Comparison of ENCODE assay signal across 9 cellular contexts in the genomic region with DNA sequence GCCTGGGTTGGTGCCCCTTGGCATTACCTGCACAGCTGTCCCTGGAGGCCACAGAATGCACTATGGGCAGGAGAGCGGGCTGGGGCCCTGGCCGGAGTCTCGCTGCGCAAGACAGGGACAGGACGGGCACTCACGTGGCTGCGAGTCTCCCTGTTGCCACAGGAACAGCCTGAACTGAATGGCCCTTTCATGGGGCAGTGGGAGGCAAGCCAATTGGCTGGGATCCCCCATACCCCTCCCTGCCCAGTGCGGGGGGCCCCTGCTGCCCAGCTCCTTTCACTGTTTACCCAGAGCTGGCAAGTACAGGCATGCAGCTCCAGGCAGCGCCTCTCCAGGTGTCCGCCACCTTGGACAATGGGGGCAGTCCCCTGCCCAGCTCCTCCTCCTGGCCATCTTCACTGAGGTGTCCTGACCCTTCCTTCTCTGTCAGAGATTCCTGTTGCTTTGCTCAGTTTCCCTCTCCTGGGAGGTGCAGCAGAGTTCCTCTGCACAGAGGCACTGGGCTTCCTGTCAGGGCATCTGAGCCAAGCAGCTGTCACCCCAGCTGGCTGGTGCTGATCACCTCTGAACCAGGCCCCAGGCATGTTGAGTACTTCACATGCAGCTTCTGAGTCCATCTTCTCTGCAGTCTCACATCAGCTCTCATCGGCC. TPM values are rescaled to one million over a fixed set of nuclear protein-coding genes. Genes with fewer than 3 reads are reported as not detected.
DNase-seq lines count a peak whose midpoint lies in the region; ATAC-seq lines count a peak whose summit lies in the region.
"Had no signal": no experiment of that assay in that cellular context is flagged by ENCODE, and none has a peak within 500 bp of the region (broad histone marks: within the 10 kb centered on the region; RNA-seq: fewer than 3 reads in every experiment).

No MANE protein-coding gene starts in this region.

- H3K27me3 ChIP-seq in neuronal stem cell (ENCODE audit: control insufficient read depth in 3 of 3, insufficient read depth in 3 of 3, low read depth in 1 of 3, low read length in 3 of 3), result peaks cover 0 to 48% (median 3%) of the 10 kb centered on the region in 3 experiments
- no peaks in the 10 kb centered on the region for H3K27me3 ChIP-seq in trophoblast cell (ENCODE audit: insufficient read depth, low read length)
- H3K27me3 ChIP-seq in MG63, result no peaks in the 10 kb centered on the region

- peak overlapping the region; percentile 55 for H3K18ac ChIP-seq in neuronal stem cell (ENCODE audit: low read length)
- no peak overlapping the region for H3K18ac ChIP-seq in trophoblast cell (ENCODE audit: low read length)

- H3K27ac ChIP-seq in epithelial cell of prostate (peak overlapping the region; percentile 82), neuronal stem cell (replicated peaks; ENCODE audit: low read length) (peak overlapping the region; percentile 18), trophoblast cell (ENCODE audit: low read depth, low read length) (no peak overlapping the region)

- H3K36me3 ChIP-seq in neuronal stem cell (replicated peaks in 1 of 2; ENCODE audit: control insufficient read depth in 2 of 2, insufficient read depth in 2 of 2, low read length in 2 of 2), result no peaks in the 10 kb centered on the region
- no peaks in the 10 kb centered on the region for H3K36me3 ChIP-seq in trophoblast cell (ENCODE audit: control insufficient read depth in 1 of 2, insufficient read depth in 2 of 2, low read length in 2 of 2)
- peaks cover 9% of the 10 kb centered on the region for H3K36me3 ChIP-seq in MG63

- peak overlapping the region; percentile 8 for H3K23ac ChIP-seq in neuronal stem cell (ENCODE audit: low read depth, low read length, poor library complexity)
- no peak overlapping the region for H3K23ac ChIP-seq in trophoblast cell (ENCODE audit: low read length)

- no peak overlapping the region for H3K9ac ChIP-seq in neuronal stem cell (ENCODE audit: low read depth, low read length, poor library complexity)
- H3K9ac ChIP-seq in trophoblast cell (ENCODE audit: low read length), result no peak overlapping the region

- H3K4me2 ChIP-seq in neuronal stem cell (ENCODE audit: insufficient read depth, low read length, poor library complexity, severe bottlenecking), result no peak overlapping the region
- no peak overlapping the region for H3K4me2 ChIP-seq in trophoblast cell (ENCODE audit: low read length)

- H3K79me1 ChIP-seq in neuronal stem cell (ENCODE audit: low read depth, low read length) (no peaks in the 10 kb centered on the region), trophoblast cell (ENCODE audit: low read length) (no peaks in the 10 kb centered on the region)

- H4K91ac ChIP-seq in neuronal stem cell (ENCODE audit: low read depth, low read length, poor library complexity), result no peak overlapping the region
- H4K91ac ChIP-seq in trophoblast cell (ENCODE audit: low read depth, low read length), result no peak overlapping the region

- H3K4me3 ChIP-seq in neuronal stem cell (ENCODE audit: low read length in 2 of 2) (no peak overlapping the region), trophoblast cell (ENCODE audit: low read depth, low read length) (no peak overlapping the region), MG63 (no peak overlapping the region)

- H4K8ac ChIP-seq in neuronal stem cell (ENCODE audit: low read depth, low read length), result no peak overlapping the region
- H4K8ac ChIP-seq in trophoblast cell (ENCODE audit: low read depth, low read length), result no peak overlapping the region

- H3K4ac ChIP-seq in neuronal stem cell (ENCODE audit: low read length) (no peak overlapping the region), trophoblast cell (ENCODE audit: low read depth, low read length) (no peak overlapping the region)

- H3K9me3 ChIP-seq in neuronal stem cell (replicated peaks in 1 of 2; ENCODE audit: control insufficient read depth in 2 of 2, insufficient read depth in 1 of 2, low read depth in 1 of 2, low read length in 2 of 2) (no peaks in the 10 kb centered on the region), trophoblast cell (ENCODE audit: insufficient read depth, low read depth, low read length) (no peaks in the 10 kb centered on the region), MG63 (no peaks in the 10 kb centered on the region)
- H3K9me3 ChIP-seq: Caco-2 had no signal

- ATAC-seq in GM19452 (IDR thresholded peaks at IDR 0.05; ENCODE audit: unreplicated experiment), result no peak

- no CpG with 5 or more reads among the region's 11 CpGs for WGBS in neuronal stem cell (ENCODE audit: extremely low coverage in 2 of 2, insufficient read length in 2 of 2, insufficient replicate concordance in 1 of 2), 2 donors
- WGBS in trophoblast cell (ENCODE audit: extremely low coverage, insufficient coverage, insufficient read length), result no CpG with 5 or more reads among the region's 11 CpGs

- H2AFZ ChIP-seq in neuronal stem cell (ENCODE audit: low read length) (peak overlapping the region; percentile 55), trophoblast cell (ENCODE audit: insufficient read depth, low read length, poor library complexity) (no peak overlapping the region)

- DNase-seq in C1 segment of cervical spinal cord (lab: John Stamatoyannopoulos, UW), result peak in 13 of 14 donors; percentile 54 to 97 (median 91)
- DNase-seq in NCI-H510A (lab: John Stamatoyannopoulos, UW), result peak; percentile 71
- no peak for DNase-seq in epithelial cell of prostate (ENCODE audit: low read depth, low spot score)
- no peak for DNase-seq in neuronal stem cell (ENCODE audit: low spot score)
- no peak for DNase-seq in NCI-H1048 (lab: John Stamatoyannopoulos, UW)
- DNase-seq in trophoblast cell, result no peak
- DNase-seq in MG63, result no peak
- DNase-seq: Caco-2 had no signal

- H2BK120ac ChIP-seq in neuronal stem cell (ENCODE audit: low read depth, low read length), result no peak overlapping the region
- no peak overlapping the region for H2BK120ac ChIP-seq in trophoblast cell (ENCODE audit: insufficient read depth, low read length, poor library complexity)

- no peaks in the 10 kb centered on the region for H3K79me2 ChIP-seq in trophoblast cell (ENCODE audit: control insufficient read depth, insufficient read depth, low read length, poor library complexity)

- H3K14ac ChIP-seq in neuronal stem cell (ENCODE audit: low read length) (peak overlapping the region; percentile 60), trophoblast cell (ENCODE audit: low read length) (no peak overlapping the region)

- peak overlapping the region; percentile 75 for H2BK15ac ChIP-seq in neuronal stem cell (ENCODE audit: low read length)

- no peak overlapping the region for H2BK5ac ChIP-seq in neuronal stem cell (ENCODE audit: low read length)
- H2BK5ac ChIP-seq in trophoblast cell (ENCODE audit: low read depth, low read length, poor library complexity), result no peak overlapping the region

- H4K12ac ChIP-seq in trophoblast cell (ENCODE audit: low read depth, low read length), result no peak overlapping the region

- H2AK5ac ChIP-seq in neuronal stem cell (ENCODE audit: low read depth, low read length), result peak overlapping the region; percentile 57
- H2AK5ac ChIP-seq in trophoblast cell (ENCODE audit: low read length), result no peak overlapping the region

- peak overlapping the region; percentile 59 for H2BK12ac ChIP-seq in neuronal stem cell (ENCODE audit: low read length)
- no peak overlapping the region for H2BK12ac ChIP-seq in trophoblast cell (ENCODE audit: low read length)

- peaks cover 34 to 54% of the 10 kb centered on the region in 2 donors for H3K4me1 ChIP-seq in neuronal stem cell (ENCODE audit: control insufficient read depth in 2 of 2, insufficient read depth in 1 of 2, low read depth in 1 of 2, low read length in 2 of 2)
- H3K4me1 ChIP-seq in trophoblast cell (ENCODE audit: control insufficient read depth in 1 of 2, insufficient read depth in 2 of 2, low read length in 2 of 2), result peaks cover 16 to 21% of the 10 kb centered on the region in 2 experiments

RNA-seq across cellular contexts. Expression of gene USP2, which starts 5.2 kb away (rescaled TPM):
- 4.2 TPM for polyA plus RNA-seq in neuronal stem cell (2013, experiment 1 of 2)
- 4.4 TPM for polyA plus RNA-seq in neuronal stem cell (2013, experiment 2 of 2)
- polyA plus RNA-seq in trophoblast cell (2013), result 3.2 and 3.3 TPM in 2 replicates
- total RNA-seq in MG63 (2014; rRNA removed; shearing (Covaris generic); ENCODE audit: low replicate concordance), result 2.1 TPM in 1 of 2 replicates, not detected in the other

RNA-seq across cellular contexts. Expression of gene MFRP, which starts 29.8 kb away (rescaled TPM):
- polyA plus RNA-seq in neuronal stem cell (2013, experiment 1 of 2), result not detected
- polyA plus RNA-seq in neuronal stem cell (2013, experiment 2 of 2), result not detected
- polyA plus RNA-seq in trophoblast cell (2013), result not detected in 2 replicates
- total RNA-seq in MG63 (2014; rRNA removed; shearing (Covaris generic); ENCODE audit: low replicate concordance), result not detected in 2 replicates
- total RNA-seq: Caco-2 had no signal

RNA-seq across cellular contexts. Expression of gene C1QTNF5, which starts 35.6 kb away (rescaled TPM):
- 3.1 TPM for polyA plus RNA-seq in neuronal stem cell (2013, experiment 1 of 2)
- 3.3 TPM for polyA plus RNA-seq in neuronal stem cell (2013, experiment 2 of 2)
- polyA plus RNA-seq in trophoblast cell (2013), result 1.3 and 1.8 TPM in 2 replicates
- not detected in 2 replicates for total RNA-seq in MG63 (2014; rRNA removed; shearing (Covaris generic); ENCODE audit: low replicate concordance)

RNA-seq across cellular contexts. Expression of gene RNF26, which starts 42.0 kb away (rescaled TPM):
- 79.3 TPM for polyA plus RNA-seq in neuronal stem cell (2013, experiment 1 of 2)
- 79.8 TPM for polyA plus RNA-seq in neuronal stem cell (2013, experiment 2 of 2)
- polyA plus RNA-seq in trophoblast cell (2013), result 40.9 and 41.2 TPM in 2 replicates
- total RNA-seq in MG63 (2014; rRNA removed; shearing (Covaris generic); ENCODE audit: low replicate concordance), result 8.5 and 23.3 TPM in 2 replicates

RNA-seq across cellular contexts. Expression of gene THY1, which starts 46.6 kb away (rescaled TPM):
- 85.1 TPM for polyA plus RNA-seq in neuronal stem cell (2013, experiment 1 of 2)
- polyA plus RNA-seq in neuronal stem cell (2013, experiment 2 of 2), result 84.3 TPM
- 84.4 and 93.9 TPM in 2 replicates for polyA plus RNA-seq in trophoblast cell (2013)
- total RNA-seq in MG63 (2014; rRNA removed; shearing (Covaris generic); ENCODE audit: low replicate concordance), result 122 and 188 TPM in 2 replicates
- total RNA-seq: Caco-2 had no signal

Comparison
In these comparisons a context has a peak if more than half of its experiments do, and no peak if none do; other contexts are left out.
1. DNase-seq: peak in C1 segment of cervical spinal cord (13 of 14) and NCI-H510A (single experiment); none in epithelial cell of prostate (single experiment), neuronal stem cell (single experiment), NCI-H1048 (single experiment), trophoblast cell (0 of 2) and MG63 (single experiment).